ENCODE assay signal across 14 cellular contexts in genomic region chr11:73971175-73971719, GRCh38. TPM values are rescaled to one million over a fixed set of nuclear protein-coding genes. Genes with fewer than 3 reads are reported as not detected.
DNase-seq lines count a peak whose midpoint lies in the region; ATAC-seq and TF ChIP-seq lines count a peak whose summit lies in the region.
"Had no signal": no experiment of that assay in that cellular context is flagged by ENCODE, and none has a peak within 500 bp of the region (broad histone marks: within the 10 kb centered on the region; RNA-seq: fewer than 3 reads in every experiment).

No MANE protein-coding gene starts in this region.

- DNase-seq in T-helper 2 cell treated with Interferon-gamma antibody and Interleukin-4, amounts not matched to agents 5 μg/mL and 100 μg/mL, for 36 hours (ENCODE audit: low spot score), result no peak
- DNase-seq in T-helper 2 cell, result no peak
- DNase-seq in HK-2 (ENCODE audit: unreplicated experiment), result peak; percentile 31
- DNase-seq in activated T-cell treated with anti-CD3 and anti-CD28 coated beads, Interleukin-2, amount 50 U/mL, for 72 hours, result no peak
- DNase-seq in posterior vena cava (ENCODE audit: low spot score), result peak; percentile 48
- DNase-seq in central memory CD4-positive, alpha-beta T cell, result no peak
- no peak for DNase-seq in C1 segment of cervical spinal cord (lab: John Stamatoyannopoulos, UW)
- no peak for DNase-seq in stomach
- DNase-seq: ACHN, GDM1, GM23248, Right ventricle myocardium superior, trophoblast cell had no signal

- no peak overlapping the region for H3K27ac ChIP-seq in stomach
- H3K27ac ChIP-seq: GM23248 had no signal

- H3K36me3 ChIP-seq in stomach, result peaks cover 12 to 32% (median 22%) of the 10 kb centered on the region in 4 donors

- no peak for TF ChIP-seq POLR2A in stomach (IDR thresholded peaks at IDR 0.05)

- peak overlapping the region; percentile 65 for H3K27ac Mint-ChIP-seq in T-helper 2 cell treated with Interferon-gamma antibody and Interleukin-4, amounts not matched to agents 5 μg/mL and 100 μg/mL, for 36 hours
- H3K27ac Mint-ChIP-seq in activated T-cell treated with anti-CD3 and anti-CD28 coated beads, Interleukin-2, amount 50 U/mL, for 72 hours, result peak overlapping the region; percentile 64

- H3K9me3 Mint-ChIP-seq in T-helper 2 cell treated with Interferon-gamma antibody and Interleukin-4, amounts not matched to agents 5 μg/mL and 100 μg/mL, for 36 hours, result no peaks in the 10 kb centered on the region
- H3K9me3 Mint-ChIP-seq in activated T-cell treated with anti-CD3 and anti-CD28 coated beads, Interleukin-2, amount 50 U/mL, for 72 hours, result no peaks in the 10 kb centered on the region
- H3K9me3 Mint-ChIP-seq: neural crest cell had no signal

- no peak overlapping the region for H3K4me3 Mint-ChIP-seq in T-helper 2 cell treated with Interferon-gamma antibody and Interleukin-4, amounts not matched to agents 5 μg/mL and 100 μg/mL, for 36 hours
- H3K4me3 Mint-ChIP-seq in activated T-cell treated with anti-CD3 and anti-CD28 coated beads, Interleukin-2, amount 50 U/mL, for 72 hours, result no peak overlapping the region
- H3K4me3 Mint-ChIP-seq: neural crest cell had no signal

- intact Hi-C loops in posterior vena cava (cut with DNase I) (no loop called here), stomach (cut with DNase I; ENCODE audit: low total_unique reads) (loop anchor here (10.0 kb wide), 1 partner anchor 54 kb away; no protein-coding TSS in a partner anchor)

- H3K36me3 Mint-ChIP-seq in T-helper 2 cell treated with Interferon-gamma antibody and Interleukin-4, amounts not matched to agents 5 μg/mL and 100 μg/mL, for 36 hours (ENCODE audit: low read depth), result peaks cover 38% of the 10 kb centered on the region
- H3K36me3 Mint-ChIP-seq in activated T-cell treated with anti-CD3 and anti-CD28 coated beads, Interleukin-2, amount 50 U/mL, for 72 hours (ENCODE audit: insufficient read depth in 2 of 2), result peaks cover 14 to 19% of the 10 kb centered on the region in 2 donors

- H3K4me1 ChIP-seq in stomach, result peaks cover 0 to 30% (median 18%) of the 10 kb centered on the region in 4 donors

- no peak for TF ChIP-seq CTCF in stomach (IDR thresholded peaks at IDR 0.05)

- H3K27me3 Mint-ChIP-seq in T-helper 2 cell treated with Interferon-gamma antibody and Interleukin-4, amounts not matched to agents 5 μg/mL and 100 μg/mL, for 36 hours (ENCODE audit: low read depth), result no peaks in the 10 kb centered on the region
- H3K27me3 Mint-ChIP-seq in activated T-cell treated with anti-CD3 and anti-CD28 coated beads, Interleukin-2, amount 50 U/mL, for 72 hours (ENCODE audit: low read depth), result no peaks in the 10 kb centered on the region

- WGBS in stomach, 5 donors, result 75 to 86% (median 84%) methylated on average over 6 of the region's 6 CpGs

- TF ChIP-seq EP300 in stomach (IDR thresholded peaks at IDR 0.05), result no peak

- ATAC-seq in activated T-cell treated with anti-CD3 and anti-CD28 coated beads, Interleukin-2, amount 50 U/mL, for 72 hours (replicated peaks in 1 of 2), result peak in 1 of 2 donors; percentile 3

- peaks cover 58% of the 10 kb centered on the region for H3K4me1 Mint-ChIP-seq in T-helper 2 cell treated with Interferon-gamma antibody and Interleukin-4, amounts not matched to agents 5 μg/mL and 100 μg/mL, for 36 hours (ENCODE audit: low read depth)
- peaks cover 77% of the 10 kb centered on the region for H3K4me1 Mint-ChIP-seq in activated T-cell treated with anti-CD3 and anti-CD28 coated beads, Interleukin-2, amount 50 U/mL, for 72 hours (ENCODE audit: low read depth)
- H3K4me1 Mint-ChIP-seq: neural crest cell had no signal

- no peaks in the 10 kb centered on the region for H3K27me3 ChIP-seq in stomach

- no peak overlapping the region for H3K4me3 ChIP-seq in stomach
- H3K4me3 ChIP-seq: GM23248 had no signal

- no peaks in the 10 kb centered on the region for H3K9me3 ChIP-seq in stomach

RNA-seq across cellular contexts. Expression of gene UCP2, which starts 11.4 kb away (rescaled TPM):
- 100 to 1,000 TPM; 152 to 198 TPM for total RNA-seq in activated T-cell treated with anti-CD3 and anti-CD28 coated beads, Interleukin-2, amount 50 U/mL, for 72 hours
- total RNA-seq in posterior vena cava (10 to 100 TPM; 22.8 to 38.7 TPM), stomach (100 to 1,000 TPM in 1 of 5 donors, 10 to 100 TPM in 4; 15.2 to 111 (median 41.9) TPM)
- 10 to 100 TPM; 21.9 to 55.3 (median 49.3) TPM for polyA plus RNA-seq in stomach
- total RNA-seq: GM23248 had no signal

RNA-seq across cellular contexts. Expression of gene DNAJB13, which starts 20.4 kb away (rescaled TPM):
- 1 to 10 TPM in 1 of 2 donors, under 1 TPM in 1; 0.53 to 1.1 TPM for total RNA-seq in activated T-cell treated with anti-CD3 and anti-CD28 coated beads, Interleukin-2, amount 50 U/mL, for 72 hours
- total RNA-seq in posterior vena cava (not detected), stomach (not detected)
- under 1 TPM in 1 of 3 donors, not detected in 2; 0.28 TPM for polyA plus RNA-seq in stomach
- total RNA-seq: GM23248, Right ventricle myocardium superior had no signal

RNA-seq across cellular contexts. Expression of gene UCP3, which starts 37.6 kb away (rescaled TPM):
- total RNA-seq in activated T-cell treated with anti-CD3 and anti-CD28 coated beads, Interleukin-2, amount 50 U/mL, for 72 hours, result 1 to 10 TPM; 3.7 to 5.4 TPM
- total RNA-seq in posterior vena cava (1 to 10 TPM; 1.1 to 1.9 TPM), stomach (10 to 100 TPM in 1 of 5 donors, 1 to 10 TPM in 1, under 1 TPM in 2, not detected in 1; under 0.01 to 28.0 (median 1.3) TPM)
- polyA plus RNA-seq in stomach, result 1 to 10 TPM in 1 of 3 donors, under 1 TPM in 2; 0.19 to 1.4 (median 0.70) TPM
- polyA plus RNA-seq: GM23248 had no signal

Comparison
In these comparisons a context has a peak if more than half of its experiments do, and no peak if none do; other contexts are left out.
1. DNase-seq: peak in HK-2 (single experiment) and posterior vena cava (single experiment); none in T-helper 2 cell treated with Interferon-gamma antibody and Interleukin-4, amounts not matched to agents 5 μg/mL and 100 μg/mL, for 36 hours (single experiment), T-helper 2 cell (0 of 5), activated T-cell treated with anti-CD3 and anti-CD28 coated beads, Interleukin-2, amount 50 U/mL, for 72 hours (0 of 2), central memory CD4-positive, alpha-beta T cell (single experiment), C1 segment of cervical spinal cord (0 of 14) and stomach (single experiment).